14 cellular contexts compared by ENCODE assay signal in the genomic region with DNA sequence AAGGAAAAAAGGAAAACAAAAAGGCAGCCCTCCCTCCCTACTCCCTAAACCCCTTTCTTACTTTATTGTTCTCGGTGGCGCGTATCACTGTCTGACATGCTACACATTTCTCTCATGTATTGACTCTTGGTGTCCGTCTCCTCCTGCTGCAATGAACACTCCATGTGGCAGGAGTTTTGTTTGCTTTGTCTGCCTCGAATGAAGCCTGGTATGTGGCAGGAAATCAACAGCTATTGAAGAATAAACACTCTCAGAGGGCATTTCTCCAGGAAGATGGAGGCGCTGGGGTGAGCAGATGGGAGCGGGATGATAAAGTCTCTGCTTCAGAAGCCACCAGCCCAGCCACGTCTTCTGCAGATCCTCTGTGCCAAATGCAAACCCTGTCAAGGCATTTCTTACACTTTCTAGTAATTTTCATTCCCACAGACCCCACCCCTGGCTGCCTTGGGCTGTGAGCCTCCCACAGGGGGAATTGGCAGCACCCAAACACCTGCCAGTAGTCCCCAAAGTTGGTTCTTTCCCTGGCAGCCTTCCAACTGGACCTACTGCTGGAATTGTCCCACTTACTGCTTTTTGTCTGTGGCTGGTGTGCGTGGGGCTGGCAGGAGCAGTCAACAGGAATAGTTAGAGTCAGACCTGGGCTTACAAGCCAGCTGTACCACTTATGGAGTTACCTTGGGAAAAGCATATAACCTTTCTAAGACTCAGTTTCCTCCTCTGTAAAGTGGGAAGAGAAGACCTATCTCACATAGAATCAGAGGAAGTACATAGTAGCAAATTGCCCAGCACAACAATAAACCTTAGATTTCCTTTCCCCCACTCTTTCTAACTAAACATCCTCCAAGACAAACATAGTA. TPM values are rescaled to one million over a fixed set of nuclear protein-coding genes. Genes with fewer than 3 reads are reported as not detected.
A peak's percentile ranks its signal among the peaks of the same experiment; 100 is the strongest.
DNase-seq lines count a peak whose midpoint lies in the region; ATAC-seq, FAIRE-seq and TF ChIP-seq lines count a peak whose summit lies in the region.
"Had no signal": no experiment of that assay in that cellular context is flagged by ENCODE, and none has a peak within 500 bp of the region (broad histone marks: within the 10 kb centered on the region; RNA-seq: fewer than 3 reads in every experiment).

No MANE protein-coding gene starts in this region.

- ATAC-seq in activated CD8-positive, alpha-beta memory T cell treated with anti-CD3 and anti-CD28 coated beads, Interleukin-2, amount 10 ng/mL, durations not matched to agents 7 days and 5 days, result no peak
- ATAC-seq in GM18861 (IDR thresholded peaks at IDR 0.05; ENCODE audit: unreplicated experiment) (no peak), sciatic nerve (no peak)

- no peak for TF ChIP-seq CTCF in choroid plexus epithelial cell (conservative IDR thresholded peaks at IDR 0.05; ENCODE audit: low read depth, low read length)

- H3K4me3 Mint-ChIP-seq in activated CD8-positive, alpha-beta memory T cell treated with anti-CD3 and anti-CD28 coated beads, Interleukin-2, amount 10 ng/mL, durations not matched to agents 7 days and 5 days, result no peak overlapping the region
- H3K4me3 Mint-ChIP-seq: stimulated activated naive CD8-positive, alpha-beta T cell treated with anti-CD3 and anti-CD28 coated beads, Interleukin-15, Interleukin-2, amounts not matched to agents 100 ng/mL and 50 ng/mL, for 24 hours had no signal

- DNase-seq in activated CD8-positive, alpha-beta memory T cell treated with anti-CD3 and anti-CD28 coated beads, Interleukin-2, amount 10 ng/mL, durations not matched to agents 7 days and 5 days, result no peak
- DNase-seq in activated CD8-positive, alpha-beta memory T cell treated with anti-CD3 and anti-CD28 coated beads for 24 hours, result no peak
- DNase-seq in NCI-H446 (lab: John Stamatoyannopoulos, UW) (peak; percentile 67 to 84), choroid plexus epithelial cell (ENCODE audit: low read depth) (peak; percentile 7), renal cortical epithelial cell (ENCODE audit: low read depth) (peak; percentile 36), urothelium cell line (ENCODE audit: low spot score) (no peak), sciatic nerve (ENCODE audit: low spot score) (no peak)
- DNase-seq: activated T-cell treated with anti-CD3 and anti-CD28 coated beads, Interleukin-2, amount 50 U/mL, for 1 hour; NCI-H2227 treated with DMSO at 0.1 percent for 48 hours; stimulated activated CD4-positive, alpha-beta T cell treated with anti-CD3 and anti-CD28 coated beads, Interleukin-15, amount 100 ng/mL, for 24 hours had no signal

- H3K4me3 ChIP-seq in choroid plexus epithelial cell (ENCODE audit: low read depth, low read length), result no peak overlapping the region
- H3K4me3 ChIP-seq: coronary artery, SJSA1 had no signal

- H3K36me3 Mint-ChIP-seq in activated CD8-positive, alpha-beta memory T cell treated with anti-CD3 and anti-CD28 coated beads, Interleukin-2, amount 10 ng/mL, durations not matched to agents 7 days and 5 days, result peaks cover 22% of the 10 kb centered on the region

- FAIRE-seq in urothelium cell line (lab: Jason Lieb, UNC), result no peak

- H3K27ac Mint-ChIP-seq in activated CD8-positive, alpha-beta memory T cell treated with anti-CD3 and anti-CD28 coated beads, Interleukin-2, amount 10 ng/mL, durations not matched to agents 7 days and 5 days, result peak overlapping the region; percentile 12

- CTCF ChIA-PET in activated CD8-positive, alpha-beta memory T cell treated with anti-CD3 and anti-CD28 coated beads, Interleukin-2, amount 10 ng/mL, durations not matched to agents 7 days and 5 days (lab: Charles Lee), result interaction anchor here (2.8 to 39.2 kb wide), 3 partner anchors 14 to 81 kb away, joined by 6 to 459 read pairs (median 32); a partner anchor contains a TSS

- no peaks in the 10 kb centered on the region for H3K9me3 Mint-ChIP-seq in activated CD8-positive, alpha-beta memory T cell treated with anti-CD3 and anti-CD28 coated beads, Interleukin-2, amount 10 ng/mL, durations not matched to agents 7 days and 5 days (ENCODE audit: low read depth)
- H3K9me3 Mint-ChIP-seq: stimulated activated naive CD8-positive, alpha-beta T cell treated with anti-CD3 and anti-CD28 coated beads, Interleukin-15, Interleukin-2, amounts not matched to agents 100 ng/mL and 50 ng/mL, for 24 hours had no signal

- H3K4me1 Mint-ChIP-seq in activated CD8-positive, alpha-beta memory T cell treated with anti-CD3 and anti-CD28 coated beads, Interleukin-2, amount 10 ng/mL, durations not matched to agents 7 days and 5 days, result peaks cover 85% of the 10 kb centered on the region

- intact Hi-C loops in sciatic nerve (cut with DNase I), result no loop called here

- H3K27me3 Mint-ChIP-seq in activated CD8-positive, alpha-beta memory T cell treated with anti-CD3 and anti-CD28 coated beads, Interleukin-2, amount 10 ng/mL, durations not matched to agents 7 days and 5 days, result no peaks in the 10 kb centered on the region
- H3K27me3 Mint-ChIP-seq: stimulated activated naive CD8-positive, alpha-beta T cell treated with anti-CD3 and anti-CD28 coated beads, Interleukin-15, Interleukin-2, amounts not matched to agents 100 ng/mL and 50 ng/mL, for 24 hours had no signal

RNA-seq across cellular contexts. Expression of a gene that starts 13.4 kb away (rescaled TPM):
- total RNA-seq in activated CD8-positive, alpha-beta memory T cell treated with anti-CD3 and anti-CD28 coated beads, Interleukin-2, amount 10 ng/mL, durations not matched to agents 7 days and 5 days, result 100 to 1,000 TPM; 247 to 260 TPM
- 0.52 and 0.60 TPM in 2 replicates for total RNA-seq in renal cortical epithelial cell
- 29.5 TPM for total RNA-seq in sciatic nerve
- total RNA-seq: SJSA1 had no signal

RNA-seq across cellular contexts. Expression of a gene that starts 43.6 kb away (rescaled TPM):
- 1 to 10 TPM; 1.7 to 2.0 TPM for total RNA-seq in activated CD8-positive, alpha-beta memory T cell treated with anti-CD3 and anti-CD28 coated beads, Interleukin-2, amount 10 ng/mL, durations not matched to agents 7 days and 5 days
- total RNA-seq in renal cortical epithelial cell (0.17 TPM in 1 of 2 replicates, not detected in the other), sciatic nerve (0.58 TPM)
- total RNA-seq: SJSA1 had no signal

Comparison
In these comparisons a context has a peak if more than half of its experiments do, and no peak if none do; other contexts are left out.
1. DNase-seq: peak in NCI-H446 (2 of 2), choroid plexus epithelial cell (single experiment) and renal cortical epithelial cell (single experiment); none in activated CD8-positive, alpha-beta memory T cell treated with anti-CD3 and anti-CD28 coated beads, Interleukin-2, amount 10 ng/mL, durations not matched to agents 7 days and 5 days (single experiment), activated CD8-positive, alpha-beta memory T cell treated with anti-CD3 and anti-CD28 coated beads for 24 hours (single experiment), urothelium cell line (single experiment) and sciatic nerve (single experiment).
2. RNA of a gene that starts 13.4 kb away (total RNA-seq): 247 to 260 TPM in activated CD8-positive, alpha-beta memory T cell treated with anti-CD3 and anti-CD28 coated beads, Interleukin-2, amount 10 ng/mL, durations not matched to agents 7 days and 5 days and 29.5 TPM in sciatic nerve (single experiment); 0.52 to 0.60 TPM in renal cortical epithelial cell; every median in the first group is over 10 times any median in the second.